ENCODE assay signal across 12 cellular contexts in the genomic region with DNA sequence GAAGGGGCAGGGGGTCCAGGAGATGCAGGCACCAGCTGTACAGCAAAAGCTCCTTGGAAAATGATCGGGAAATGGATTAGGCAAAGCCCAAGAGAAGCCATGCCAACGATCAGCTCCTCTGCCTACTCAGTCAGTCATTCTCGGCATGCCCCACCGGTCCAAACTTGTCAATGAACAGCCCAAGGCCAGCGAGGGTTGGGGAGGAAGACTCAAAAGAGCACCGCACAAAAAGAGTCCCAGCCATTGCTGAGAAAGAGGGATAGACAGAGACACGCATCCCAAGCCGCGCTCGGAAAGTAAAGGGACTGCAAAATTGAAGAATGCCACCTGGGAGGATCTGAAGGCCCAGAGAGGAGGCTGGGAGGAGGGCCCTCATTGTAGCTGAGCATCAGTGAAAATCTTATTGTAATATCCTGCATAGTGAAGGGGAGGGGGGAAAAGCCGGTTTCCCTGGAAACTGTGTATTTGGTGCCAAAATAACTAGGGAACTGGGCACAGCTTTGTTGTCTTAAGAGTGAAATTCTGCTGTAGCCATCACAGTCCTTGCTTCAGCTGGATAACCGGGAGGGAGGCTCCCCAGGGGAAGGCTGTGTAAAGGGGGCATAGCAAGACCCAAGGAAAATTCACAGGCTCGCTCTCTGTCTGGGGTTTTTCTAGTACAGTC. TPM values are rescaled to one million over a fixed set of nuclear protein-coding genes. Genes with fewer than 3 reads are reported as not detected.
DNase-seq lines count a peak whose midpoint lies in the region; ATAC-seq and TF ChIP-seq lines count a peak whose summit lies in the region.
"Had no signal": no experiment of that assay in that cellular context is flagged by ENCODE, and none has a peak within 500 bp of the region (broad histone marks: within the 10 kb centered on the region; RNA-seq: fewer than 3 reads in every experiment).

No MANE protein-coding gene starts in this region.

- no peaks in the 10 kb centered on the region for H3K9me3 ChIP-seq in naive thymus-derived CD4-positive, alpha-beta T cell (ENCODE audit: control insufficient read depth in 2 of 3, low read length in 3 of 3)
- no peaks in the 10 kb centered on the region for H3K9me3 ChIP-seq in right lobe of liver

- no peak for DNase-seq in natural killer cell
- no peak for DNase-seq in natural killer cell treated with Interleukin-12 subunit alpha and Interleukin-12 subunit beta and Interleukin-15 and Interleukin-18, amount 100 ng/mL, for 72 hours (ENCODE audit: low spot score)
- DNase-seq in dorsolateral prefrontal cortex, result no peak
- no peak for DNase-seq in naive thymus-derived CD4-positive, alpha-beta T cell
- DNase-seq in ureter (ENCODE audit: low spot score), result no peak
- DNase-seq in right lobe of liver, result no peak
- DNase-seq: glutamatergic neuron, NCI-H1092, NCI-H774 had no signal

- H3K4me3 ChIP-seq in dorsolateral prefrontal cortex (peak overlapping the region in 3 of 59 donors; percentile 10 to 73 (median 12)), right lobe of liver (no peak overlapping the region)
- no peak overlapping the region for H3K4me3 ChIP-seq in naive thymus-derived CD4-positive, alpha-beta T cell (ENCODE audit: low read length)

- H3K4me1 ChIP-seq in naive thymus-derived CD4-positive, alpha-beta T cell (ENCODE audit: control insufficient read depth in 2 of 2, insufficient read depth in 2 of 2, low read length in 2 of 2), result peaks cover 7 to 11% of the 10 kb centered on the region in 2 donors
- H3K4me1 ChIP-seq in right lobe of liver, result no peaks in the 10 kb centered on the region

- H3K9me3 Mint-ChIP-seq in natural killer cell, result no peaks in the 10 kb centered on the region
- no peaks in the 10 kb centered on the region for H3K9me3 Mint-ChIP-seq in natural killer cell treated with Interleukin-12 subunit alpha and Interleukin-12 subunit beta and Interleukin-15 and Interleukin-18, amount 100 ng/mL, for 72 hours
- H3K9me3 Mint-ChIP-seq in naive thymus-derived CD4-positive, alpha-beta T cell, result peaks cover 0 to 1% (median 0%) of the 10 kb centered on the region in 11 donors
- H3K9me3 Mint-ChIP-seq: central memory CD8-positive, alpha-beta T cell had no signal

- CTCF ChIA-PET in naive thymus-derived CD4-positive, alpha-beta T cell (lab: Charles Lee), result interaction anchor here (0.9 to 3.3 kb wide), 4 partner anchors 10 to 93 kb away, joined by 3 to 23 read pairs (median 4); a partner anchor contains a TSS

- peaks cover 11 to 28% of the 10 kb centered on the region in 2 donors for H3K4me1 Mint-ChIP-seq in natural killer cell
- peaks cover 11 to 13% of the 10 kb centered on the region in 2 donors for H3K4me1 Mint-ChIP-seq in natural killer cell treated with Interleukin-12 subunit alpha and Interleukin-12 subunit beta and Interleukin-15 and Interleukin-18, amount 100 ng/mL, for 72 hours (ENCODE audit: low read depth in 2 of 2)
- H3K4me1 Mint-ChIP-seq in naive thymus-derived CD4-positive, alpha-beta T cell, result peaks cover 6 to 32% (median 24%) of the 10 kb centered on the region in 7 donors

- peak overlapping the region in 37 of 59 donors; percentile 8 to 96 (median 93) for H3K27ac ChIP-seq in dorsolateral prefrontal cortex
- no peak overlapping the region for H3K27ac ChIP-seq in naive thymus-derived CD4-positive, alpha-beta T cell (ENCODE audit: low read depth, low read length)
- H3K27ac ChIP-seq in right lobe of liver, result no peak overlapping the region

- WGBS in right lobe of liver (ENCODE audit: insufficient coverage, low coverage, low lambda C conversion rate, missing lambda C conversion rate), result 95% methylated on average over 10 of the region's 13 CpGs

- TF ChIP-seq POLR2A in right lobe of liver (IDR thresholded peaks at IDR 0.05), result no peak

- H3K27me3 Mint-ChIP-seq in natural killer cell (ENCODE audit: low read depth in 2 of 2), result no peaks in the 10 kb centered on the region
- no peaks in the 10 kb centered on the region for H3K27me3 Mint-ChIP-seq in natural killer cell treated with Interleukin-12 subunit alpha and Interleukin-12 subunit beta and Interleukin-15 and Interleukin-18, amount 100 ng/mL, for 72 hours
- no peaks in the 10 kb centered on the region for H3K27me3 Mint-ChIP-seq in naive thymus-derived CD4-positive, alpha-beta T cell
- H3K27me3 Mint-ChIP-seq: central memory CD8-positive, alpha-beta T cell had no signal

- H3K27me3 ChIP-seq in dorsolateral prefrontal cortex (no peaks in the 10 kb centered on the region), right lobe of liver (no peaks in the 10 kb centered on the region)
- H3K27me3 ChIP-seq in naive thymus-derived CD4-positive, alpha-beta T cell (ENCODE audit: control insufficient read depth in 2 of 2, insufficient read depth in 2 of 2, low read length in 2 of 2), result no peaks in the 10 kb centered on the region

- ATAC-seq in natural killer cell (no peak), HG02759 (IDR thresholded peaks at IDR 0.05; ENCODE audit: unreplicated experiment) (no peak), HG03175 (IDR thresholded peaks at IDR 0.05; ENCODE audit: unreplicated experiment) (no peak), right lobe of liver (no peak)
- ATAC-seq in natural killer cell treated with Interleukin-12 subunit alpha and Interleukin-12 subunit beta and Interleukin-15 and Interleukin-18, amount 100 ng/mL, for 72 hours, result no peak
- no peak for ATAC-seq in naive thymus-derived CD4-positive, alpha-beta T cell

- POLR2A ChIA-PET in naive thymus-derived CD4-positive, alpha-beta T cell (lab: Charles Lee), result interaction anchor here (0.6 to 6.6 kb wide), 6 partner anchors 14 to 222 kb away, joined by 3 to 127 read pairs (median 4); no protein-coding TSS in a partner anchor

- peak overlapping the region; percentile 13 to 60 for H3K27ac Mint-ChIP-seq in natural killer cell
- no peak overlapping the region for H3K27ac Mint-ChIP-seq in natural killer cell treated with Interleukin-12 subunit alpha and Interleukin-12 subunit beta and Interleukin-15 and Interleukin-18, amount 100 ng/mL, for 72 hours
- peak overlapping the region in 8 of 9 donors; percentile 24 to 83 (median 73) for H3K27ac Mint-ChIP-seq in naive thymus-derived CD4-positive, alpha-beta T cell

- H3K36me3 Mint-ChIP-seq in natural killer cell, result peaks cover 11% of the 10 kb centered on the region
- H3K36me3 Mint-ChIP-seq in natural killer cell treated with Interleukin-12 subunit alpha and Interleukin-12 subunit beta and Interleukin-15 and Interleukin-18, amount 100 ng/mL, for 72 hours, result no peaks in the 10 kb centered on the region
- H3K36me3 Mint-ChIP-seq in naive thymus-derived CD4-positive, alpha-beta T cell, result peaks cover 9 to 31% (median 23%) of the 10 kb centered on the region in 5 donors

- peaks cover 0 to 41% (median 9%) of the 10 kb centered on the region in 3 experiments for H3K36me3 ChIP-seq in naive thymus-derived CD4-positive, alpha-beta T cell (ENCODE audit: control insufficient read depth in 2 of 3, insufficient read depth in 3 of 3, low read length in 3 of 3)
- H3K36me3 ChIP-seq in right lobe of liver, result no peaks in the 10 kb centered on the region

- TF ChIP-seq CTCF in natural killer cell (IDR thresholded peaks at IDR 0.05), result no peak
- TF ChIP-seq CTCF in dorsolateral prefrontal cortex (IDR thresholded peaks at IDR 0.05 in 54 of 56, conservative IDR thresholded peaks at IDR 0.05 in 2 of 56; ENCODE audit: low read depth in 1 of 56, partially characterized antibody in 56 of 56), result no peak
- no peak for TF ChIP-seq CTCF in right lobe of liver (IDR thresholded peaks at IDR 0.05)

- intact Hi-C loops in natural killer cell (cut with micrococcal nuclease), result no loop called here
- intact Hi-C loops in dorsolateral prefrontal cortex (cut with DNase I), result loop anchor here (5.0 kb wide), 3 partner anchors 39 to 74 kb away; no protein-coding TSS in a partner anchor
- intact Hi-C loops in naive thymus-derived CD4-positive, alpha-beta T cell (cut with micrococcal nuclease), result no loop called here
- intact Hi-C loops in right lobe of liver (cut with DNase I), result no loop called here

- no peak overlapping the region for H3K4me3 Mint-ChIP-seq in natural killer cell
- no peak overlapping the region for H3K4me3 Mint-ChIP-seq in natural killer cell treated with Interleukin-12 subunit alpha and Interleukin-12 subunit beta and Interleukin-15 and Interleukin-18, amount 100 ng/mL, for 72 hours
- H3K4me3 Mint-ChIP-seq in naive thymus-derived CD4-positive, alpha-beta T cell, result peak overlapping the region in 3 of 10 donors; percentile 16 to 84 (median 35)

RNA-seq across cellular contexts. Expression of a gene that starts 4.7 kb away (rescaled TPM):
- total RNA-seq in natural killer cell, result 100 to 1,000 TPM in 1 of 3 donors, 10 to 100 TPM in 2; 97.3 to 106 (median 98.1) TPM
- 10 to 100 TPM; 35.9 to 60.1 TPM for total RNA-seq in natural killer cell treated with Interleukin-12 subunit alpha and Interleukin-12 subunit beta and Interleukin-15 and Interleukin-18, amount 100 ng/mL, for 72 hours
- total RNA-seq in dorsolateral prefrontal cortex, result 10 to 100 TPM; 32.1 to 60.8 (median 45.3) TPM
- total RNA-seq in naive thymus-derived CD4-positive, alpha-beta T cell, result 10 to 100 TPM; 66.4 to 91.7 (median 80.7) TPM
- polyA plus RNA-seq in naive thymus-derived CD4-positive, alpha-beta T cell, result 10 to 100 TPM; 12.6 to 22.5 TPM
- total RNA-seq in ureter, result 23.7 TPM
- total RNA-seq in right lobe of liver, result 10 to 100 TPM in 2 of 6 experiments, 1 to 10 TPM in 4; 4.8 to 22.8 (median 9.8) TPM

RNA-seq across cellular contexts. Expression of a gene that starts 50.2 kb away (rescaled TPM):
- 10 to 100 TPM; 64.6 to 74.1 (median 70.8) TPM for total RNA-seq in natural killer cell
- total RNA-seq in natural killer cell treated with Interleukin-12 subunit alpha and Interleukin-12 subunit beta and Interleukin-15 and Interleukin-18, amount 100 ng/mL, for 72 hours, result 10 to 100 TPM; 40.5 to 43.9 TPM
- 1 to 10 TPM; 1.9 to 9.7 (median 4.6) TPM for total RNA-seq in dorsolateral prefrontal cortex
- total RNA-seq in naive thymus-derived CD4-positive, alpha-beta T cell, result 10 to 100 TPM; 34.4 to 73.5 (median 50.6) TPM
- 100 to 1,000 TPM; 180 to 256 TPM for polyA plus RNA-seq in naive thymus-derived CD4-positive, alpha-beta T cell
- total RNA-seq in ureter, result 13.6 TPM
- 10 to 100 TPM in 2 of 6 experiments, 1 to 10 TPM in 4; 6.9 to 14.4 (median 9.0) TPM for total RNA-seq in right lobe of liver

Comparison
In these comparisons a context has a peak if more than half of its experiments do, and no peak if none do; other contexts are left out.
1. H3K27ac Mint-ChIP-seq: peak in natural killer cell (2 of 2) and naive thymus-derived CD4-positive, alpha-beta T cell (8 of 9); none in natural killer cell treated with Interleukin-12 subunit alpha and Interleukin-12 subunit beta and Interleukin-15 and Interleukin-18, amount 100 ng/mL, for 72 hours (0 of 2).
2. H3K27ac ChIP-seq: peak in dorsolateral prefrontal cortex (37 of 59); none in naive thymus-derived CD4-positive, alpha-beta T cell (single experiment) and right lobe of liver (0 of 3).
3. intact Hi-C loops: an anchor here in dorsolateral prefrontal cortex (5.0 kb wide); none called in natural killer cell, naive thymus-derived CD4-positive, alpha-beta T cell and right lobe of liver.